Comparison of ENCODE assay signal across 23 cellular contexts in genomic region chr9:135819905-135820304, GRCh38.
A peak's percentile ranks its signal among the peaks of the same experiment; 100 is the strongest.
DNase-seq lines count a peak whose midpoint lies in the region; ATAC-seq, FAIRE-seq and TF ChIP-seq lines count a peak whose summit lies in the region.
"Had no signal": no experiment of that assay in that cellular context is flagged by ENCODE, and none has a peak within 500 bp of the region (broad histone marks: within the 10 kb centered on the region; RNA-seq: fewer than 3 reads in every experiment).

No MANE protein-coding gene starts in this region.

- FAIRE-seq in H1 (lab: Jason Lieb, UNC): peak; percentile 52
- FAIRE-seq: A549 had no signal

- H3K4ac ChIP-seq in H1 (replicated peaks; ENCODE audit: insufficient read length, low read depth, low read length): no peak overlapping the region

- H3K23ac ChIP-seq in H1 (ENCODE audit: insufficient read length): no peak overlapping the region

- H2AK5ac ChIP-seq in H1 (ENCODE audit: low read depth, low read length): no peak overlapping the region

- no peak overlapping the region for H3K4me3 ChIP-seq in SK-N-SH (ENCODE audit: low read depth in 2 of 2, low read length in 1 of 2)
- no peak overlapping the region for H3K4me3 ChIP-seq in H1 (ENCODE audit: extremely low read depth in 1 of 4, insufficient read depth in 2 of 4, low read depth in 3 of 4, low read length in 4 of 4)
- no peak overlapping the region for H3K4me3 ChIP-seq in retinal pigment epithelial cell (ENCODE audit: low read length)
- H3K4me3 ChIP-seq: A549; BLaER1 treated with 17β-estradiol and CSF1 and Interleukin-3, amounts not matched to agents 10 nM and 100 nM; lower lobe of right lung; right atrium auricular region had no signal

- H4K91ac ChIP-seq in H1 (replicated peaks; ENCODE audit: insufficient read length, low read length): no peak overlapping the region

- DNase-seq in SK-N-SH: no peak
- peak; percentile 14 for DNase-seq in NCI-H69 (lab: John Stamatoyannopoulos, UW)
- DNase-seq in H1 (ENCODE audit: low read depth in 1 of 2, low spot score in 2 of 2): no peak
- DNase-seq in retinal pigment epithelial cell (ENCODE audit: low read depth): no peak
- no peak for DNase-seq in NCI-H1436 (lab: John Stamatoyannopoulos, UW)
- DNase-seq in H4 (ENCODE audit: low spot score): no peak
- DNase-seq: activated CD4-positive, alpha-beta T cell treated with anti-CD3 and anti-CD28 coated beads, Interleukin-2, amount 10 ng/mL, durations not matched to agents 7 days and 5 days; activated CD8-positive, alpha-beta memory T cell treated with anti-CD3 and anti-CD28 coated beads, Interleukin-2, amount 50 U/mL, for 48 hours; activated effector memory CD4-positive, alpha-beta T cell treated with Interleukin-2 at 50 U/mL for 16 hours; Calu3; KBM-7; lower lobe of right lung; MV-4-11; NCI-H2029 treated with DMSO at 0.1 percent for 48 hours; NCI-H510A treated with DMSO at 0.1 percent for 48 hours; occipital lobe; stimulated activated CD4-positive, alpha-beta T cell treated with anti-CD3 and anti-CD28 coated beads, Interleukin-12 subunit alpha, Interleukin-12 subunit beta, amount 100 ng/mL, for 4 hours; stimulated activated CD8-positive, alpha-beta memory T cell treated with anti-CD3 and anti-CD28 coated beads, Interleukin-4, amount 100 ng/mL, for 48 hours had no signal

- ATAC-seq in SK-N-SH treated with all-trans-retinoic acid at 6 μM for 48 hours (no peak), GM18861 (IDR thresholded peaks at IDR 0.05; ENCODE audit: unreplicated experiment) (no peak)
- ATAC-seq: A549, lower lobe of right lung had no signal

- no peak overlapping the region for H2BK12ac ChIP-seq in H1 (ENCODE audit: low read depth, low read length)

- no peak overlapping the region for H3K14ac ChIP-seq in H1 (ENCODE audit: insufficient read length)

- no peak for TF ChIP-seq RAD21 in SK-N-SH (IDR thresholded peaks at IDR 0.05; ENCODE audit: low read length)
- peak; percentile 71 for TF ChIP-seq RAD21 in H1 (IDR thresholded peaks at IDR 0.05 in 1 of 2, conservative IDR thresholded peaks at IDR 0.05 in 1 of 2; ENCODE audit: low read depth in 2 of 2, low read length in 2 of 2)

- no peaks in the 10 kb centered on the region for H3K23me2 ChIP-seq in H1 (ENCODE audit: low read depth, low read length)

- H4K8ac ChIP-seq in H1 (ENCODE audit: extremely low read depth, insufficient read depth, low read length): no peak overlapping the region

- CTCF ChIA-PET in SK-N-SH (lab: Yijun Ruan, JAX): no interaction called here
- CTCF ChIA-PET in H1 (lab: Charles Lee; ENCODE audit: partially characterized antibody): interaction anchor here (0.6 to 1.8 kb wide), 11 partner anchors 10 to 1404 kb away, joined by 3 to 5 read pairs (median 3); no protein-coding TSS in a partner anchor

- H3K9me2 ChIP-seq in SK-N-SH: no peaks in the 10 kb centered on the region

- no peak overlapping the region for H2BK20ac ChIP-seq in H1 (ENCODE audit: low read length)

- H3K18ac ChIP-seq in H1 (ENCODE audit: extremely low read depth, low read length): no peak overlapping the region

- no peak for TF ChIP-seq EP300 in SK-N-SH (IDR thresholded peaks at IDR 0.05; ENCODE audit: borderline replicate concordance in 1 of 2, low read depth in 1 of 2, low read length in 1 of 2)
- TF ChIP-seq EP300 in H1 (IDR thresholded peaks at IDR 0.05; ENCODE audit: borderline replicate concordance in 1 of 2, low read depth in 2 of 2, low read length in 2 of 2): no peak

- no peak overlapping the region for H4K5ac ChIP-seq in H1 (ENCODE audit: insufficient read length, low read depth, low read length)

- H3K4me1 ChIP-seq in SK-N-SH (ENCODE audit: control insufficient read depth in 1 of 2, insufficient read depth in 2 of 2, low read depth in 1 of 2, low read length in 1 of 2) (no peaks in the 10 kb centered on the region), H1 (replicated peaks in 1 of 4; ENCODE audit: control insufficient read depth in 3 of 4, insufficient read depth in 4 of 4, low read length in 3 of 4) (no peaks in the 10 kb centered on the region; a peak in 1 of 7 replicates)
- H3K4me1 ChIP-seq: A549; BLaER1 treated with 17β-estradiol and CSF1 and Interleukin-3, amounts not matched to agents 10 nM and 100 nM; lower lobe of right lung; right atrium auricular region had no signal

- no peaks in the 10 kb centered on the region for H3K27me3 ChIP-seq in SK-N-SH (ENCODE audit: insufficient read depth)
- no peaks in the 10 kb centered on the region for H3K27me3 ChIP-seq in H1 (replicated peaks in 1 of 4; ENCODE audit: control insufficient read depth in 3 of 4, extremely low read depth in 1 of 4, insufficient read depth in 3 of 4, low read length in 3 of 4)
- H3K27me3 ChIP-seq: BLaER1 treated with 17β-estradiol and CSF1 and Interleukin-3, amounts not matched to agents 10 nM and 100 nM; right atrium auricular region had no signal

- H3K56ac ChIP-seq in H1 (replicated peaks; ENCODE audit: insufficient read length, low read depth, low read length): no peak overlapping the region

- H3K9ac ChIP-seq in SK-N-SH: no peak overlapping the region
- H3K9ac ChIP-seq in H1 (replicated peaks in 1 of 4; ENCODE audit: extremely low read depth in 1 of 4, low read depth in 3 of 4, low read length in 3 of 4): no peak overlapping the region
- H3K9ac ChIP-seq: BLaER1 treated with 17β-estradiol and CSF1 and Interleukin-3, amounts not matched to agents 10 nM and 100 nM had no signal

- H3K79me2 ChIP-seq in SK-N-SH (ENCODE audit: insufficient read depth) (peaks cover 4% of the 10 kb centered on the region; the same call in 1 of the 2 replicates), H1 (ENCODE audit: control insufficient read depth in 1 of 2, insufficient read depth in 2 of 2, low read length in 2 of 2) (no peaks in the 10 kb centered on the region)

- 91% methylated on average over 13 of the region's 13 CpGs for WGBS in SK-N-SH (ENCODE audit: low lambda C conversion rate)
- 83% methylated on average over 13 of the region's 13 CpGs; no CpG with 5 or more reads in 1 of the 2 experiments for WGBS in H1 (ENCODE audit: extremely low coverage in 1 of 2, insufficient coverage in 1 of 2, insufficient read length in 1 of 2, insufficient replicate concordance in 2 of 2, low coverage in 1 of 2, low lambda C conversion rate in 2 of 2, missing lambda C conversion rate in 1 of 2), 2 experiments

- no peaks in the 10 kb centered on the region; the same call in 1 of the 2 replicates for H3K79me1 ChIP-seq in H1 (ENCODE audit: low read depth, low read length)

- H3K36me3 ChIP-seq in SK-N-SH (replicated peaks in 1 of 2; ENCODE audit: control insufficient read depth in 1 of 2, insufficient read depth in 2 of 2, low read length in 1 of 2): peaks cover 30 to 75% of the 10 kb centered on the region in 2 experiments
- H3K36me3 ChIP-seq in H1 (ENCODE audit: control insufficient read depth in 2 of 4, insufficient read depth in 4 of 4, low read length in 3 of 4): peaks cover 34 to 69% (median 66%) of the 10 kb centered on the region in 4 experiments

- H2BK5ac ChIP-seq in H1 (ENCODE audit: low read depth, low read length): no peak overlapping the region

- no peak overlapping the region for H2BK120ac ChIP-seq in H1 (replicated peaks; ENCODE audit: low read depth, low read length)

- H3K9me3 ChIP-seq in SK-N-SH (no peaks in the 10 kb centered on the region), H1 (ENCODE audit: insufficient read depth in 2 of 2, low read depth in 1 of 2, low read length in 1 of 2) (no peaks in the 10 kb centered on the region)
- H3K9me3 ChIP-seq: A549; BLaER1 treated with 17β-estradiol and CSF1 and Interleukin-3, amounts not matched to agents 10 nM and 100 nM; lower lobe of right lung; right atrium auricular region had no signal

- TF ChIP-seq CTCF in SK-N-SH (IDR thresholded peaks at IDR 0.05) (peak; percentile 26; the same call in 1 of the 2 replicates), H1 (IDR thresholded peaks at IDR 0.05; ENCODE audit: control extremely low read depth in 1 of 3, insufficient read depth in 1 of 3, low read depth in 1 of 3, low read length in 3 of 3) (peak; percentile 58 to 87 (median 85)), retinal pigment epithelial cell (conservative IDR thresholded peaks at IDR 0.05; ENCODE audit: low read depth, low read length) (peak; percentile 26)

- POLR2A ChIA-PET in SK-N-SH (lab: Yijun Ruan, JAX): no interaction called here
- POLR2A ChIA-PET in H1 (lab: Charles Lee; ENCODE audit: partially characterized antibody): no interaction called here

- H3K27ac ChIP-seq in SK-N-SH (ENCODE audit: low read depth in 2 of 2, low read length in 1 of 2): no peak overlapping the region
- H3K27ac ChIP-seq in H1 (ENCODE audit: low read depth, low read length): no peak overlapping the region
- H3K27ac ChIP-seq: A549; BLaER1 treated with 17β-estradiol and CSF1 and Interleukin-3, amounts not matched to agents 10 nM and 100 nM; lower lobe of right lung; right atrium auricular region had no signal

- no peaks in the 10 kb centered on the region for H3F3A ChIP-seq in SK-N-SH (replicated peaks; ENCODE audit: insufficient read depth)

- 0 out of 2 replicates have a peak, but pooled peaks cover under 1% of the 10 kb centered on the region for H4K20me1 ChIP-seq in SK-N-SH (ENCODE audit: insufficient read depth)
- peaks cover 7 to 12% of the 10 kb centered on the region in 2 experiments for H4K20me1 ChIP-seq in H1 (replicated peaks in 1 of 2; ENCODE audit: control insufficient read depth in 1 of 2, insufficient read depth in 2 of 2, low read length in 2 of 2)

- H2AFZ ChIP-seq in SK-N-SH (ENCODE audit: low read depth) (no peak overlapping the region), H1 (ENCODE audit: low read length) (no peak overlapping the region)

- H3K4me2 ChIP-seq in SK-N-SH (no peak overlapping the region), H1 (ENCODE audit: insufficient read depth in 1 of 2, low read depth in 2 of 2, low read length in 2 of 2) (no peak overlapping the region)
- H3K4me2 ChIP-seq: A549; BLaER1 treated with 17β-estradiol and CSF1 and Interleukin-3, amounts not matched to agents 10 nM and 100 nM had no signal

- TF ChIP-seq POLR2A in H1 (IDR thresholded peaks at IDR 0.05; ENCODE audit: control extremely low read depth in 1 of 2, low read depth in 2 of 2, low read length in 2 of 2): no peak

- no peak overlapping the region for H2BK15ac ChIP-seq in H1 (ENCODE audit: low read length)

TF ChIP-seq in SK-N-SH, 30 proteins besides CTCF, POLR2A, EP300 and RAD21 (continues in another document):
- TF ChIP-seq RXRA (IDR thresholded peaks at IDR 0.05; ENCODE audit: borderline replicate concordance, low read depth): no peak

TF ChIP-seq in SK-N-SH treated with all-trans-retinoic acid at 6 μM for 48 hours, 23 proteins besides CTCF, POLR2A, EP300 and RAD21 (continues in another document):
- no peak for TF ChIP-seq SNAI2 (CRISPR knock-in tag; IDR thresholded peaks at IDR 0.05)

TF ChIP-seq in H1, 55 proteins besides CTCF, POLR2A, EP300 and RAD21:
- TF ChIP-seq CREB1 (IDR thresholded peaks at IDR 0.05) (0 out of 2 replicates have a peak, but pooled peaks have one; percentile 22), RXRA (IDR thresholded peaks at IDR 0.05; ENCODE audit: insufficient read depth, low read depth, low read length) (no peak)

Comparison
In these comparisons a context has a peak if more than half of its experiments do, and no peak if none do; other contexts are left out.
1. CTCF ChIP-seq: peak in every context shown above with its lines; median percentile 85 in H1; 26 in SK-N-SH; 26 in retinal pigment epithelial cell.
2. Of the 17 proteins assayed by ChIP-seq in both H1 and SK-N-SH: peak only in H1: RAD21; only in SK-N-SH: none; in both: CTCF; in neither: 15.